Comparison of ENCODE assay signal across 1 cellular context in the genomic region with DNA sequence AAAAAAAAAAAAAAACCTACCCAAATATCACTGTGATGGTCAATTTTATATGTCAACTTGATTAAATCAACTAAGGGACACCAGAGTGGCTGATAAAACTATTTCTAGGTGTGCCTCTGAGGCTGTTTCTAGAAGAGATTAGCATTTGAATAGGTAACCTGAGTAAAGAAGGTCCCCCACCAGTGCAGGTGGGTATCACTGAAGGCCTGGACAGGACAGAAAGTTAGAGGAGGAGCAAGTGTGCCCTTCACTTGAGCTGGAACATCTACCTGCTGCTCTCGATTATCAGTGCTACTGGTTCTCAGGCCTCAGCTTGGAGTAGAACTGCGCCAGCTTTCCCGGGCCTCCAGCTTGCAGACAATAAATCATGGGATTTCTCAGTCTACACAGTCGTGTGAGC.
TF ChIP-seq lines count a peak whose summit lies in the region.

No MANE protein-coding gene starts in this region.

TF ChIP-seq in H1, 55 proteins besides CTCF, POLR2A, EP300 and RAD21 (continued from another document):
- TF ChIP-seq SRF (IDR thresholded peaks at IDR 0.05; ENCODE audit: low read depth, low read length) = no peak
- no peak for TF ChIP-seq NANOG (IDR thresholded peaks at IDR 0.05; ENCODE audit: insufficient read depth, low read depth, low read length, poor library complexity, severe bottlenecking)
- no peak for TF ChIP-seq TAF1 (IDR thresholded peaks at IDR 0.05; ENCODE audit: low read depth, low read length)
- no peak for TF ChIP-seq KDM5A (IDR thresholded peaks at IDR 0.05; ENCODE audit: low read length)
- TF ChIP-seq KDM1A (IDR thresholded peaks at IDR 0.05; ENCODE audit: borderline replicate concordance, low read length) = no peak
- TF ChIP-seq SP4 (IDR thresholded peaks at IDR 0.05; ENCODE audit: low read length) = no peak
- no peak for TF ChIP-seq TCF12 (IDR thresholded peaks at IDR 0.05; ENCODE audit: low read depth, low read length)
- TF ChIP-seq KDM4A (IDR thresholded peaks at IDR 0.05; ENCODE audit: low read depth, low read length, severe bottlenecking) = no peak
- no peak for TF ChIP-seq POU5F1 (IDR thresholded peaks at IDR 0.05; ENCODE audit: low read depth, low read length)
- TF ChIP-seq TAF7 (optimal IDR thresholded peaks at IDR 0.05; ENCODE audit: borderline replicate concordance, low read depth, low read length) = no peak
